In genomic region chr13:32969516-32969941, GRCh38 we compare ENCODE assay signal across 9 cellular contexts. TPM values are rescaled to one million over a fixed set of nuclear protein-coding genes. Genes with fewer than 3 reads are reported as not detected.
DNase-seq lines count a peak whose midpoint lies in the region; ATAC-seq and TF ChIP-seq lines count a peak whose summit lies in the region.
"Had no signal": no experiment of that assay in that cellular context is flagged by ENCODE, and none has a peak within 500 bp of the region (broad histone marks: within the 10 kb centered on the region; RNA-seq: fewer than 3 reads in every experiment).

No MANE protein-coding gene starts in this region.

- no peak overlapping the region for H3K4me3 Mint-ChIP-seq in activated CD4-positive, alpha-beta T cell treated with anti-CD3 and anti-CD28 coated beads, Interleukin-2, amount 10 ng/mL, durations not matched to agents 24 days and 14 days
- H3K4me3 Mint-ChIP-seq in mesothelial cell of epicardium = no peak overlapping the region
- H3K4me3 Mint-ChIP-seq: activated naive CD8-positive, alpha-beta T cell had no signal

- H3K4me3 ChIP-seq in duodenal mucosa (ENCODE audit: low read depth in 1 of 2, low read length in 2 of 2) (no peak overlapping the region), sigmoid colon (peak overlapping the region in 3 of 4 donors; percentile 20 to 22 (median 22)), WERI-Rb-1 (ENCODE audit: low read depth, low read length) (no peak overlapping the region)

- H3K27me3 ChIP-seq in duodenal mucosa (ENCODE audit: control insufficient read depth in 1 of 2, insufficient read depth in 2 of 2, low read length in 2 of 2) (no peaks in the 10 kb centered on the region), sigmoid colon (no peaks in the 10 kb centered on the region), WERI-Rb-1 (ENCODE audit: insufficient read depth, low read depth, severe bottlenecking) (no peaks in the 10 kb centered on the region)

- 62 to 82% methylated on average over 7 of the region's 7 CpGs for WGBS in sigmoid colon, 2 donors

- DNase-seq in sigmoid colon = no peak
- DNase-seq in activated CD4-positive, alpha-beta T cell treated with anti-CD3 and anti-CD28 coated beads, Interleukin-2, amount 10 ng/mL, durations not matched to agents 24 days and 14 days = no peak
- no peak for DNase-seq in WERI-Rb-1
- no peak for DNase-seq in mesothelial cell of epicardium (ENCODE audit: low spot score in 2 of 2, unreplicated experiment in 2 of 2)
- DNase-seq in NCI-H2171 (lab: John Stamatoyannopoulos, UW) = no peak

- H3K27ac Mint-ChIP-seq in activated CD4-positive, alpha-beta T cell treated with anti-CD3 and anti-CD28 coated beads, Interleukin-2, amount 10 ng/mL, durations not matched to agents 24 days and 14 days = no peak overlapping the region
- H3K27ac Mint-ChIP-seq in mesothelial cell of epicardium = no peak overlapping the region
- H3K27ac Mint-ChIP-seq: activated naive CD8-positive, alpha-beta T cell had no signal

- peaks cover 3% of the 10 kb centered on the region for H3K9me3 Mint-ChIP-seq in activated CD4-positive, alpha-beta T cell treated with anti-CD3 and anti-CD28 coated beads, Interleukin-2, amount 10 ng/mL, durations not matched to agents 24 days and 14 days
- H3K9me3 Mint-ChIP-seq in mesothelial cell of epicardium = no peaks in the 10 kb centered on the region

- H3K4me1 Mint-ChIP-seq in activated CD4-positive, alpha-beta T cell treated with anti-CD3 and anti-CD28 coated beads, Interleukin-2, amount 10 ng/mL, durations not matched to agents 24 days and 14 days = peaks cover 5% of the 10 kb centered on the region
- peaks cover 8% of the 10 kb centered on the region for H3K4me1 Mint-ChIP-seq in mesothelial cell of epicardium

- H3K4me1 ChIP-seq in duodenal mucosa (ENCODE audit: control insufficient read depth in 1 of 2, insufficient read depth in 2 of 2, low read length in 2 of 2) (no peaks in the 10 kb centered on the region), sigmoid colon (no peaks in the 10 kb centered on the region)

- no peak for TF ChIP-seq EP300 in sigmoid colon (IDR thresholded peaks at IDR 0.05)

- H3K9me3 ChIP-seq in duodenal mucosa (ENCODE audit: control insufficient read depth in 1 of 2, low read length in 2 of 2) = no peaks in the 10 kb centered on the region
- no peaks in the 10 kb centered on the region for H3K9me3 ChIP-seq in sigmoid colon
- no peaks in the 10 kb centered on the region for H3K9me3 ChIP-seq in WERI-Rb-1 (ENCODE audit: severe bottlenecking)

- no peak for TF ChIP-seq CTCF in sigmoid colon (IDR thresholded peaks at IDR 0.05)
- TF ChIP-seq CTCF in WERI-Rb-1 (IDR thresholded peaks at IDR 0.05; ENCODE audit: low read depth, low read length) = no peak
- TF ChIP-seq CTCF in mesothelial cell of epicardium (IDR thresholded peaks at IDR 0.05; ENCODE audit: unreplicated experiment) = no peak

- H3K36me3 ChIP-seq in duodenal mucosa (ENCODE audit: control insufficient read depth in 1 of 2, insufficient read depth in 2 of 2, low read length in 2 of 2) = no peaks in the 10 kb centered on the region
- H3K36me3 ChIP-seq in sigmoid colon = no peaks in the 10 kb centered on the region
- no peaks in the 10 kb centered on the region for H3K36me3 ChIP-seq in WERI-Rb-1

- no peaks in the 10 kb centered on the region for H3K36me3 Mint-ChIP-seq in activated CD4-positive, alpha-beta T cell treated with anti-CD3 and anti-CD28 coated beads, Interleukin-2, amount 10 ng/mL, durations not matched to agents 24 days and 14 days (ENCODE audit: low read depth)
- no peaks in the 10 kb centered on the region for H3K36me3 Mint-ChIP-seq in mesothelial cell of epicardium
- H3K36me3 Mint-ChIP-seq: activated naive CD8-positive, alpha-beta T cell had no signal

- intact Hi-C loops in sigmoid colon (cut with DNase I) = no loop called here
- intact Hi-C loops in activated CD4-positive, alpha-beta T cell treated with anti-CD3 and anti-CD28 coated beads, Interleukin-2, amount 10 ng/mL, durations not matched to agents 24 days and 14 days (cut with micrococcal nuclease) = no loop called here

- H3K27ac ChIP-seq in duodenal mucosa (ENCODE audit: low read depth, low read length) (peak overlapping the region; percentile 65), sigmoid colon (peak overlapping the region; percentile 49 to 67 (median 55)), WERI-Rb-1 (no peak overlapping the region)

- no peak overlapping the region for H3K9ac ChIP-seq in duodenal mucosa (ENCODE audit: low read depth in 1 of 2, low read length in 2 of 2)

- H3K27me3 Mint-ChIP-seq in activated CD4-positive, alpha-beta T cell treated with anti-CD3 and anti-CD28 coated beads, Interleukin-2, amount 10 ng/mL, durations not matched to agents 24 days and 14 days = peaks cover 2% of the 10 kb centered on the region
- H3K27me3 Mint-ChIP-seq in mesothelial cell of epicardium (ENCODE audit: low read depth) = peaks cover 1% of the 10 kb centered on the region

- peak; percentile 82 for ATAC-seq in GM18505 (IDR thresholded peaks at IDR 0.05; ENCODE audit: unreplicated experiment)
- ATAC-seq in HG03095 (IDR thresholded peaks at IDR 0.05; ENCODE audit: unreplicated experiment) = peak; percentile 90

- TF ChIP-seq POLR2A in GM18505 (IDR thresholded peaks at IDR 0.05; ENCODE audit: borderline replicate concordance, extremely low read depth, insufficient read depth, insufficient read length) (no peak), sigmoid colon (IDR thresholded peaks at IDR 0.05) (no peak)

RNA-seq across cellular contexts. Expression of gene KL, which starts 46.7 kb away (rescaled TPM):
- total RNA-seq in sigmoid colon (1 to 10 TPM; 3.8 to 6.4 (median 5.7) TPM), mesothelial cell of epicardium (0.33 to 0.40 TPM (median 0.34 TPM) in 3 replicates)
- 1 to 10 TPM in 1 of 3 donors, under 1 TPM in 2; 0.23 to 1.2 (median 0.67) TPM for polyA plus RNA-seq in sigmoid colon
- 0.59 and 0.75 TPM in 2 replicates for total RNA-seq in activated CD4-positive, alpha-beta T cell treated with anti-CD3 and anti-CD28 coated beads, Interleukin-2, amount 10 ng/mL, durations not matched to agents 24 days and 14 days

Comparison
In these comparisons a context has a peak if more than half of its experiments do, and no peak if none do; other contexts are left out.
1. H3K4me3 ChIP-seq: peak in sigmoid colon (3 of 4); none in duodenal mucosa (0 of 2) and WERI-Rb-1 (single experiment).